18 cellular contexts compared by ENCODE assay signal in the genomic region with DNA sequence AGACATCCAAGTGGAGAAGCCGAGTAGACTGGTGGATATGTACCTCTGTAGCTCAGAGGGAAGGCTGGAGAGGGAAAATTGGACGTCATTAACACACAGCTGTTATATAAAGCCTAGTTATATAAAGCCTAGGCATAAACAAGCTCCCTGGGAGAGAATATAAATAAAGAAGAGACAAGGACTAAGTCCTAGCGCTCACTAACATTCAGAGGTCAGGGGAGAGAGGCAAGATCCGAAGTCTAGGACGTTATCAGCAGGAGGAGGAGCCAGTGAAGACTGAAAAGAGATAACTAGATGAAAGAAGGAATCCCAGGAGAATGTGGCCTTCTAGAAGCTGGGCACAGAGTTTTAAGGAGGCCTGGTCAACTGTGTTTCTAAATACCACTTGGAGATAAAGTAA. TPM values are rescaled to one million over a fixed set of nuclear protein-coding genes. Genes with fewer than 3 reads are reported as not detected.
A peak's percentile ranks its signal among the peaks of the same experiment; 100 is the strongest.
DNase-seq lines count a peak whose midpoint lies in the region; ATAC-seq and TF ChIP-seq lines count a peak whose summit lies in the region.
"Had no signal": no experiment of that assay in that cellular context is flagged by ENCODE, and none has a peak within 500 bp of the region (broad histone marks: within the 10 kb centered on the region; RNA-seq: fewer than 3 reads in every experiment).

No MANE protein-coding gene starts in this region.

- DNase-seq in cardiac muscle cell (ENCODE audit: low read depth in 1 of 2, low spot score in 1 of 2) (no peak), right cardiac atrium (no peak), fibroblast of villous mesenchyme (ENCODE audit: low read depth) (peak; percentile 69), mesendoderm (peak; percentile 63), osteocyte (ENCODE audit: extremely low spot score, unreplicated experiment) (no peak), NCI-H2107 (lab: John Stamatoyannopoulos, UW) (no peak)
- DNase-seq in activated CD4-positive, alpha-beta T cell treated with anti-CD3 and anti-CD28 coated beads for 4 hours: no peak
- no peak for DNase-seq in activated CD8-positive, alpha-beta memory T cell treated with anti-CD3 and anti-CD28 coated beads for 24 hours
- DNase-seq: DMS79 treated with DMSO at 0.1 percent for 48 hours, MV-4-11, NCI-H1417 treated with DMSO at 0.1 percent for 48 hours, NCI-H2081, NCI-H345, NCI-H69, PC-3 had no signal

- H3K27ac ChIP-seq in cardiac muscle cell (peak overlapping the region; percentile 70), right cardiac atrium (ENCODE audit: low read length) (no peak overlapping the region), mesendoderm (ENCODE audit: low read depth, low read length) (no peak overlapping the region)

- H3K36me3 ChIP-seq in cardiac muscle cell: no peaks in the 10 kb centered on the region
- H3K36me3 ChIP-seq in mesendoderm (ENCODE audit: control insufficient read depth, insufficient read depth, low read length): no peaks in the 10 kb centered on the region

- H3K9me3 Mint-ChIP-seq in osteocyte (ENCODE audit: unreplicated experiment): no peaks in the 10 kb centered on the region
- H3K9me3 Mint-ChIP-seq: CD14-positive monocyte, IgD-negative memory B cell had no signal

- H3K23ac ChIP-seq in mesendoderm (ENCODE audit: low read length): no peak overlapping the region

- no peak overlapping the region for H2BK5ac ChIP-seq in mesendoderm (ENCODE audit: low read length)

- no peak overlapping the region for H3K56ac ChIP-seq in mesendoderm (ENCODE audit: low read length)

- no peak overlapping the region for H3K4me3 ChIP-seq in cardiac muscle cell
- no peak overlapping the region for H3K4me3 ChIP-seq in right cardiac atrium (ENCODE audit: low read length)
- no peak overlapping the region for H3K4me3 ChIP-seq in fibroblast of villous mesenchyme (ENCODE audit: low read depth, low read length)
- no peak overlapping the region for H3K4me3 ChIP-seq in mesendoderm (ENCODE audit: low read length)

- intact Hi-C loops in right cardiac atrium (cut with DNase I): no loop called here

- no peak overlapping the region for H3K4me3 Mint-ChIP-seq in osteocyte (ENCODE audit: unreplicated experiment)
- H3K4me3 Mint-ChIP-seq: CD14-positive monocyte, IgD-negative memory B cell had no signal

- no peak overlapping the region for H3K4me2 ChIP-seq in mesendoderm (ENCODE audit: low read length)

- H3K79me1 ChIP-seq in mesendoderm (ENCODE audit: low read length): no peaks in the 10 kb centered on the region

- no peaks in the 10 kb centered on the region for H3K4me1 Mint-ChIP-seq in osteocyte (ENCODE audit: unreplicated experiment)
- H3K4me1 Mint-ChIP-seq: CD14-positive monocyte, IgD-negative memory B cell had no signal

- no peak for ATAC-seq in right cardiac atrium
- ATAC-seq: HCT116, PC-3 had no signal

- 56% methylated on average over 5 of the region's 5 CpGs for WGBS in right cardiac atrium
- WGBS in mesendoderm (ENCODE audit: extremely low coverage, insufficient coverage, low lambda C conversion rate): no CpG with 5 or more reads among the region's 5 CpGs

- H3K18ac ChIP-seq in mesendoderm (ENCODE audit: low read length): no peak overlapping the region

- no peak overlapping the region for H2BK15ac ChIP-seq in mesendoderm (replicated peaks; ENCODE audit: low read depth)

- TF ChIP-seq CTCF in cardiac muscle cell (IDR thresholded peaks at IDR 0.05; ENCODE audit: low read depth, low read length): no peak
- no peak for TF ChIP-seq CTCF in fibroblast of villous mesenchyme (IDR thresholded peaks at IDR 0.05; ENCODE audit: insufficient read depth, low read depth, low read length)
- TF ChIP-seq CTCF in osteocyte (IDR thresholded peaks at IDR 0.05): no peak

- H3K79me2 ChIP-seq in mesendoderm (ENCODE audit: control insufficient read depth, insufficient read depth, low read length): no peaks in the 10 kb centered on the region

- no peak overlapping the region for H4K8ac ChIP-seq in mesendoderm (ENCODE audit: low read depth, low read length)

- no peak overlapping the region for H4K5ac ChIP-seq in mesendoderm (ENCODE audit: low read length)

- no peaks in the 10 kb centered on the region for H3K27me3 Mint-ChIP-seq in osteocyte (ENCODE audit: unreplicated experiment)
- H3K27me3 Mint-ChIP-seq: IgD-negative memory B cell had no signal

- H2AK5ac ChIP-seq in mesendoderm (ENCODE audit: low read length): no peak overlapping the region

- H3K9ac ChIP-seq in mesendoderm (ENCODE audit: low read length): no peak overlapping the region

- peaks cover 8% of the 10 kb centered on the region for H3K4me1 ChIP-seq in cardiac muscle cell (ENCODE audit: low read depth)
- H3K4me1 ChIP-seq in right cardiac atrium (ENCODE audit: control insufficient read depth, insufficient read depth, low read length): no peaks in the 10 kb centered on the region
- no peaks in the 10 kb centered on the region for H3K4me1 ChIP-seq in mesendoderm (ENCODE audit: control insufficient read depth, low read depth, low read length)

- H3K9me3 ChIP-seq in cardiac muscle cell (ENCODE audit: low read depth) (no peaks in the 10 kb centered on the region), right cardiac atrium (ENCODE audit: control insufficient read depth, low read length) (no peaks in the 10 kb centered on the region)

- no peak overlapping the region for H3K27ac Mint-ChIP-seq in osteocyte (ENCODE audit: unreplicated experiment)
- H3K27ac Mint-ChIP-seq: CD14-positive monocyte had no signal

- peaks cover 23% of the 10 kb centered on the region for H3K36me3 Mint-ChIP-seq in osteocyte (ENCODE audit: unreplicated experiment)

- no peaks in the 10 kb centered on the region for H3K27me3 ChIP-seq in cardiac muscle cell
- no peaks in the 10 kb centered on the region for H3K27me3 ChIP-seq in right cardiac atrium (ENCODE audit: control insufficient read depth, insufficient read depth)
- H3K27me3 ChIP-seq in mesendoderm (ENCODE audit: insufficient read depth, low read length, poor library complexity): no peaks in the 10 kb centered on the region

- H2BK120ac ChIP-seq in mesendoderm (ENCODE audit: low read depth, low read length): no peak overlapping the region

- H3K4ac ChIP-seq in mesendoderm (ENCODE audit: low read depth, low read length): no peak overlapping the region

RNA-seq across cellular contexts. Expression of gene NOL10, which starts 55.3 kb away (rescaled TPM):
- total RNA-seq in cardiac muscle cell (15.4 and 18.7 TPM in 2 replicates), right cardiac atrium (10 to 100 TPM; 17.1 to 17.9 (median 17.7) TPM), fibroblast of villous mesenchyme (45.1 and 51.8 TPM in 2 replicates), osteocyte (25.3 and 26.1 TPM in 2 replicates)
- polyA plus RNA-seq in cardiac muscle cell (21.0 and 22.2 TPM in 2 replicates), right cardiac atrium (9.6 TPM)
- 31.3 TPM for polyA plus RNA-seq in mesendoderm (2013, experiment 1 of 2)
- polyA plus RNA-seq in mesendoderm (2013, experiment 2 of 2): 32.6 TPM

Comparison
In these comparisons a context has a peak if more than half of its experiments do, and no peak if none do; other contexts are left out.
1. DNase-seq: peak in fibroblast of villous mesenchyme (single experiment) and mesendoderm (single experiment); none in cardiac muscle cell (0 of 2), right cardiac atrium (0 of 3), activated CD4-positive, alpha-beta T cell treated with anti-CD3 and anti-CD28 coated beads for 4 hours (0 of 2), osteocyte (single experiment), activated CD8-positive, alpha-beta memory T cell treated with anti-CD3 and anti-CD28 coated beads for 24 hours (single experiment) and NCI-H2107 (single experiment).